ENCODE assay signal across 3 cellular contexts in the genomic region with DNA sequence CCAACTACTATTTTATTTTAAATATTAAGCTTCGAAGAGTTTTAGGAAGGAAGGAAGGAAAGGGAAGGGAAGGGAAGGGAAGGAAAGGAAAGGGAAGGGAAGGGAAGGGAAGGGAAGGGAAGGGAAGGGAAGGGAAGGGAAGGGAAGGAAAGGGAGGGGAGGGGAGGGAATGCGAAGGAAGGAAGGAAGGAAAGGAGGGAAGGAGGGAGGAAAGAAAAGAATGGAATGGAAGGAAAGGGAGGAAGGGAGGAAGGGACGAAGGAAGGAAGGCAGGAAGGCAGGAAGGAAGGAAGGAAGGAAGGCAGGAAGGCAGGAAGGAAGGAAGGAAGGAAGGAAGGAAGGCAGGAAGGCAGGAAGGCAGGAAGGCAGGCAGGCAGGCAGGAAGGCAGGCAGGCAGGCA. TPM values are rescaled to one million over a fixed set of nuclear protein-coding genes. Genes with fewer than 3 reads are reported as not detected.
"Had no signal": no experiment of that assay in that cellular context is flagged by ENCODE, and none has a peak within 500 bp of the region (broad histone marks: within the 10 kb centered on the region; RNA-seq: fewer than 3 reads in every experiment).

No MANE protein-coding gene starts in this region.

RNA-seq across cellular contexts. Expression of a gene that starts 29.7 kb away (rescaled TPM):
- total RNA-seq: GM23248, H4, HFFc6 had no signal
- polyA plus RNA-seq: GM23248 had no signal
